19 cellular contexts compared by ENCODE assay signal in the genomic region with DNA sequence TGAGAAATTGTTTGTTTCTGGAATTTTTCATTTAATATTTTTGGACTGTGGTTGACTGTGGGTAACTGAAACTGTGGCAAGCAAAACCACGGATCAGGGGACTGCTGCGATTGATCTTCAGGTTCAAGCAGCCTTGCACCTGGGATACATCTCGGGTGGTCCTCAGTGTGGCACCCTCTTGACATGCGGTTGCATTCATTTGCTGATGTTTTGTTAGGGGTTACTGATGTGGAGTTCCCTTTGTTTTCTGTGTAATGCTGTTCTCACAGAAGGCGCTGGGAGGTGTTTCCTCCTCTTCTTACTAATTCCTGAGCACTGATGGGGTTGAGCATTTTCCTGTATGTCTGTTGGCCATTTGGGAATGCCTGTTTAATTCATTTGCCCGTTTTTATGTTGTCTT.
DNase-seq lines count a peak whose midpoint lies in the region; ATAC-seq and TF ChIP-seq lines count a peak whose summit lies in the region.
"Had no signal": no experiment of that assay in that cellular context is flagged by ENCODE, and none has a peak within 500 bp of the region (broad histone marks: within the 10 kb centered on the region; RNA-seq: fewer than 3 reads in every experiment).

No MANE protein-coding gene starts in this region.

- intact Hi-C loops in activated B cell treated with CpG ODN at 0.5 μM for 24 hours (cut with micrococcal nuclease) = loop anchor here (10.0 kb wide), 1 partner anchor 126 kb away; no protein-coding TSS in a partner anchor
- intact Hi-C loops in activated T-helper 1 cell treated with anti-CD3 and anti-CD28 coated beads, Interleukin-12 subunit alpha, Interleukin-12 subunit beta, Interleukin-2, Interleukin-4 antibody, amounts not matched to agents 30 ng/mL and 10 ng/mL and 1 ng/mL, durations not matched to agents 14 hours and 24 hours and 36 hours (cut with micrococcal nuclease) = no loop called here

- no peak overlapping the region for H3K27ac ChIP-seq in CD4-positive, CD25-positive, alpha-beta regulatory T cell (ENCODE audit: insufficient read depth, low read length, poor library complexity, severe bottlenecking)
- H3K27ac ChIP-seq in HUES6 (ENCODE audit: low read depth, low read length) = peak overlapping the region; percentile 35; the same call in 1 of the 2 replicates
- no peak overlapping the region for H3K27ac ChIP-seq in WERI-Rb-1
- H3K27ac ChIP-seq: heart left ventricle, left lung had no signal

- POLR2A ChIA-PET in activated B cell treated with CpG ODN at 0.5 μM for 24 hours (lab: Charles Lee) = interaction anchor here (0.6 to 1.3 kb wide), 3 partner anchors 27 to 82 kb away, joined by 3 to 6 read pairs (median 4); no protein-coding TSS in a partner anchor

- H3K36me3 ChIP-seq in CD4-positive, CD25-positive, alpha-beta regulatory T cell (ENCODE audit: control insufficient read depth, insufficient read depth, low read length) = peaks cover 3% of the 10 kb centered on the region
- no peaks in the 10 kb centered on the region for H3K36me3 ChIP-seq in HUES6 (ENCODE audit: control insufficient read depth, insufficient read depth, low read length)
- H3K36me3 ChIP-seq in WERI-Rb-1 = no peaks in the 10 kb centered on the region; the same call in 1 of the 2 replicates

- H3K36me3 Mint-ChIP-seq in CD4-positive, CD25-positive, alpha-beta regulatory T cell = peaks cover 9% of the 10 kb centered on the region
- H3K36me3 Mint-ChIP-seq in activated B cell treated with CpG ODN at 0.5 μM for 24 hours (ENCODE audit: low read depth) (peaks cover 7% of the 10 kb centered on the region), memory B cell (peaks cover 4% of the 10 kb centered on the region), HFFc6 (ENCODE audit: low read depth) (no peaks in the 10 kb centered on the region; the same call in 1 of the 2 replicates)
- H3K36me3 Mint-ChIP-seq in activated T-helper 1 cell treated with anti-CD3 and anti-CD28 coated beads, Interleukin-12 subunit alpha, Interleukin-12 subunit beta, Interleukin-2, Interleukin-4 antibody, amounts not matched to agents 30 ng/mL and 10 ng/mL and 1 ng/mL, durations not matched to agents 14 hours and 24 hours and 36 hours (ENCODE audit: low read depth) = peaks cover 7% of the 10 kb centered on the region

- H3K27me3 Mint-ChIP-seq in CD4-positive, CD25-positive, alpha-beta regulatory T cell = no peaks in the 10 kb centered on the region
- no peaks in the 10 kb centered on the region for H3K27me3 Mint-ChIP-seq in activated B cell treated with CpG ODN at 0.5 μM for 24 hours
- no peaks in the 10 kb centered on the region for H3K27me3 Mint-ChIP-seq in memory B cell
- no peaks in the 10 kb centered on the region; the same call in 1 of the 2 replicates for H3K27me3 Mint-ChIP-seq in HFFc6 (ENCODE audit: insufficient read depth)
- H3K27me3 Mint-ChIP-seq in activated T-helper 1 cell treated with anti-CD3 and anti-CD28 coated beads, Interleukin-12 subunit alpha, Interleukin-12 subunit beta, Interleukin-2, Interleukin-4 antibody, amounts not matched to agents 30 ng/mL and 10 ng/mL and 1 ng/mL, durations not matched to agents 14 hours and 24 hours and 36 hours (ENCODE audit: insufficient read depth) = no peaks in the 10 kb centered on the region
- H3K27me3 Mint-ChIP-seq: stimulated activated naive CD8-positive, alpha-beta T cell treated with anti-CD3 and anti-CD28 coated beads, Interleukin-15, amount 100 ng/mL, for 72 hours had no signal

- no peak overlapping the region for H3K4me3 ChIP-seq in CD4-positive, CD25-positive, alpha-beta regulatory T cell (ENCODE audit: low read depth, low read length)
- H3K4me3 ChIP-seq in HUES6 (ENCODE audit: low read depth, low read length) (no peak overlapping the region), WERI-Rb-1 (ENCODE audit: low read depth, low read length) (no peak overlapping the region)
- H3K4me3 ChIP-seq: heart left ventricle, K562, left lung had no signal

- no peak for DNase-seq in CD4-positive, CD25-positive, alpha-beta regulatory T cell
- DNase-seq in activated B cell treated with CpG ODN at 0.5 μM for 24 hours (no peak), memory B cell (ENCODE audit: low spot score in 2 of 2) (no peak), HFFc6 (no peak), omental fat pad (ENCODE audit: low spot score) (no peak), WERI-Rb-1 (no peak)
- no peak for DNase-seq in activated T-helper 1 cell treated with anti-CD3 and anti-CD28 coated beads, Interleukin-12 subunit alpha, Interleukin-12 subunit beta, Interleukin-2, Interleukin-4 antibody, amounts not matched to agents 30 ng/mL and 10 ng/mL and 1 ng/mL, durations not matched to agents 14 hours and 24 hours and 36 hours (ENCODE audit: low spot score)
- DNase-seq: activated CD4-positive, alpha-beta T cell treated with anti-CD3 and anti-CD28 coated beads, Interleukin-2, amount 50 U/mL, for 4 hours; amniotic stem cell; erythroblast; heart left ventricle; left lung; NCI-H1436 treated with DMSO at 0.1 percent for 48 hours; NCI-H526 treated with DMSO at 0.1 percent for 48 hours; stimulated activated naive CD8-positive, alpha-beta T cell treated with anti-CD3 and anti-CD28 coated beads, Interleukin-15, amount 100 ng/mL, for 72 hours; T-helper 9 cell had no signal

- H3K27ac Mint-ChIP-seq in CD4-positive, CD25-positive, alpha-beta regulatory T cell = peak overlapping the region in 2 of 3 donors; percentile 36 to 90
- H3K27ac Mint-ChIP-seq in activated B cell treated with CpG ODN at 0.5 μM for 24 hours (peak overlapping the region; percentile 88), memory B cell (peak overlapping the region; percentile 83), HFFc6 (no peak overlapping the region)
- no peak overlapping the region for H3K27ac Mint-ChIP-seq in activated T-helper 1 cell treated with anti-CD3 and anti-CD28 coated beads, Interleukin-12 subunit alpha, Interleukin-12 subunit beta, Interleukin-2, Interleukin-4 antibody, amounts not matched to agents 30 ng/mL and 10 ng/mL and 1 ng/mL, durations not matched to agents 14 hours and 24 hours and 36 hours

- no peaks in the 10 kb centered on the region for H3K4me1 ChIP-seq in CD4-positive, CD25-positive, alpha-beta regulatory T cell (ENCODE audit: control insufficient read depth, insufficient read depth, low read length, poor library complexity, severe bottlenecking)
- H3K4me1 ChIP-seq in HUES6 (ENCODE audit: control insufficient read depth, insufficient read depth, low read length) = peaks cover 64% of the 10 kb centered on the region

- no peak overlapping the region for H3K9ac ChIP-seq in HUES6 (ENCODE audit: low read length)

- no peak for TF ChIP-seq CTCF in activated B cell treated with CpG ODN at 0.5 μM for 24 hours (IDR thresholded peaks at IDR 0.05)
- TF ChIP-seq CTCF in HFFc6 (IDR thresholded peaks at IDR 0.05) = no peak
- no peak for TF ChIP-seq CTCF in omental fat pad (IDR thresholded peaks at IDR 0.05)
- TF ChIP-seq CTCF in WERI-Rb-1 (IDR thresholded peaks at IDR 0.05; ENCODE audit: low read depth, low read length) = no peak

- no peaks in the 10 kb centered on the region for H3K9me3 Mint-ChIP-seq in CD4-positive, CD25-positive, alpha-beta regulatory T cell
- H3K9me3 Mint-ChIP-seq in activated B cell treated with CpG ODN at 0.5 μM for 24 hours = no peaks in the 10 kb centered on the region
- no peaks in the 10 kb centered on the region for H3K9me3 Mint-ChIP-seq in memory B cell
- H3K9me3 Mint-ChIP-seq in HFFc6 = no peaks in the 10 kb centered on the region
- H3K9me3 Mint-ChIP-seq in activated T-helper 1 cell treated with anti-CD3 and anti-CD28 coated beads, Interleukin-12 subunit alpha, Interleukin-12 subunit beta, Interleukin-2, Interleukin-4 antibody, amounts not matched to agents 30 ng/mL and 10 ng/mL and 1 ng/mL, durations not matched to agents 14 hours and 24 hours and 36 hours = no peaks in the 10 kb centered on the region
- H3K9me3 Mint-ChIP-seq: stimulated activated naive CD8-positive, alpha-beta T cell treated with anti-CD3 and anti-CD28 coated beads, Interleukin-15, amount 100 ng/mL, for 72 hours had no signal

- no peak overlapping the region for H3K4me3 Mint-ChIP-seq in CD4-positive, CD25-positive, alpha-beta regulatory T cell
- H3K4me3 Mint-ChIP-seq in activated B cell treated with CpG ODN at 0.5 μM for 24 hours (peak overlapping the region; percentile 50), memory B cell (peak overlapping the region; percentile 64), HFFc6 (no peak overlapping the region)
- no peak overlapping the region for H3K4me3 Mint-ChIP-seq in activated T-helper 1 cell treated with anti-CD3 and anti-CD28 coated beads, Interleukin-12 subunit alpha, Interleukin-12 subunit beta, Interleukin-2, Interleukin-4 antibody, amounts not matched to agents 30 ng/mL and 10 ng/mL and 1 ng/mL, durations not matched to agents 14 hours and 24 hours and 36 hours
- H3K4me3 Mint-ChIP-seq: stimulated activated naive CD8-positive, alpha-beta T cell treated with anti-CD3 and anti-CD28 coated beads, Interleukin-15, amount 100 ng/mL, for 72 hours had no signal

- H3K27me3 ChIP-seq in CD4-positive, CD25-positive, alpha-beta regulatory T cell (ENCODE audit: control insufficient read depth, insufficient read depth, low read length) = no peaks in the 10 kb centered on the region
- no peaks in the 10 kb centered on the region for H3K27me3 ChIP-seq in HUES6 (ENCODE audit: control insufficient read depth, insufficient read depth, low read length)
- H3K27me3 ChIP-seq in WERI-Rb-1 (ENCODE audit: insufficient read depth, low read depth, severe bottlenecking) = no peaks in the 10 kb centered on the region
- H3K27me3 ChIP-seq: heart left ventricle, left lung had no signal

- peaks cover 0 to 55% (median 21%) of the 10 kb centered on the region in 4 donors for H3K4me1 Mint-ChIP-seq in CD4-positive, CD25-positive, alpha-beta regulatory T cell
- H3K4me1 Mint-ChIP-seq in activated B cell treated with CpG ODN at 0.5 μM for 24 hours = peaks cover 72% of the 10 kb centered on the region
- peaks cover 30% of the 10 kb centered on the region for H3K4me1 Mint-ChIP-seq in memory B cell
- peaks cover 22% of the 10 kb centered on the region for H3K4me1 Mint-ChIP-seq in HFFc6 (ENCODE audit: low read depth)
- peaks cover 4% of the 10 kb centered on the region for H3K4me1 Mint-ChIP-seq in activated T-helper 1 cell treated with anti-CD3 and anti-CD28 coated beads, Interleukin-12 subunit alpha, Interleukin-12 subunit beta, Interleukin-2, Interleukin-4 antibody, amounts not matched to agents 30 ng/mL and 10 ng/mL and 1 ng/mL, durations not matched to agents 14 hours and 24 hours and 36 hours (ENCODE audit: low read depth)

- CTCF ChIA-PET in activated B cell treated with CpG ODN at 0.5 μM for 24 hours (lab: Charles Lee) = no interaction called here

- no peak for ATAC-seq in CD4-positive, CD25-positive, alpha-beta regulatory T cell (ENCODE audit: low read depth in 2 of 2)
- peak; percentile 35 for ATAC-seq in activated B cell treated with CpG ODN at 0.5 μM for 24 hours (ENCODE audit: low read depth)
- peak; percentile 68 for ATAC-seq in memory B cell (ENCODE audit: low read depth)
- no peak for ATAC-seq in omental fat pad (ENCODE audit: low FRiP score)
- ATAC-seq: heart left ventricle; K562; left lung; Right ventricle myocardium inferior; stimulated activated naive CD8-positive, alpha-beta T cell treated with anti-CD3 and anti-CD28 coated beads, Interleukin-15, amount 100 ng/mL, for 72 hours had no signal

- no peaks in the 10 kb centered on the region for H3K9me3 ChIP-seq in CD4-positive, CD25-positive, alpha-beta regulatory T cell (ENCODE audit: control insufficient read depth in 2 of 2, low read length in 2 of 2)
- H3K9me3 ChIP-seq in HUES6 (ENCODE audit: control insufficient read depth, insufficient read depth, low read depth, low read length) = no peaks in the 10 kb centered on the region
- H3K9me3 ChIP-seq in WERI-Rb-1 (ENCODE audit: severe bottlenecking) = no peaks in the 10 kb centered on the region
- H3K9me3 ChIP-seq: heart left ventricle, left lung had no signal

Comparison
In these comparisons a context has a peak if more than half of its experiments do, and no peak if none do; other contexts are left out.
1. ATAC-seq: peak in activated B cell treated with CpG ODN at 0.5 μM for 24 hours (single experiment) and memory B cell (single experiment); none in CD4-positive, CD25-positive, alpha-beta regulatory T cell (0 of 2) and omental fat pad (single experiment).
2. H3K27ac Mint-ChIP-seq: peak in CD4-positive, CD25-positive, alpha-beta regulatory T cell (2 of 3), activated B cell treated with CpG ODN at 0.5 μM for 24 hours (single experiment) and memory B cell (single experiment); none in HFFc6 (single experiment) and activated T-helper 1 cell treated with anti-CD3 and anti-CD28 coated beads, Interleukin-12 subunit alpha, Interleukin-12 subunit beta, Interleukin-2, Interleukin-4 antibody, amounts not matched to agents 30 ng/mL and 10 ng/mL and 1 ng/mL, durations not matched to agents 14 hours and 24 hours and 36 hours (single experiment).
3. H3K4me3 Mint-ChIP-seq: peak in activated B cell treated with CpG ODN at 0.5 μM for 24 hours (single experiment) and memory B cell (single experiment); none in CD4-positive, CD25-positive, alpha-beta regulatory T cell (0 of 4), HFFc6 (single experiment) and activated T-helper 1 cell treated with anti-CD3 and anti-CD28 coated beads, Interleukin-12 subunit alpha, Interleukin-12 subunit beta, Interleukin-2, Interleukin-4 antibody, amounts not matched to agents 30 ng/mL and 10 ng/mL and 1 ng/mL, durations not matched to agents 14 hours and 24 hours and 36 hours (single experiment).